ENCODE assay signal across 15 cellular contexts in the genomic region with DNA sequence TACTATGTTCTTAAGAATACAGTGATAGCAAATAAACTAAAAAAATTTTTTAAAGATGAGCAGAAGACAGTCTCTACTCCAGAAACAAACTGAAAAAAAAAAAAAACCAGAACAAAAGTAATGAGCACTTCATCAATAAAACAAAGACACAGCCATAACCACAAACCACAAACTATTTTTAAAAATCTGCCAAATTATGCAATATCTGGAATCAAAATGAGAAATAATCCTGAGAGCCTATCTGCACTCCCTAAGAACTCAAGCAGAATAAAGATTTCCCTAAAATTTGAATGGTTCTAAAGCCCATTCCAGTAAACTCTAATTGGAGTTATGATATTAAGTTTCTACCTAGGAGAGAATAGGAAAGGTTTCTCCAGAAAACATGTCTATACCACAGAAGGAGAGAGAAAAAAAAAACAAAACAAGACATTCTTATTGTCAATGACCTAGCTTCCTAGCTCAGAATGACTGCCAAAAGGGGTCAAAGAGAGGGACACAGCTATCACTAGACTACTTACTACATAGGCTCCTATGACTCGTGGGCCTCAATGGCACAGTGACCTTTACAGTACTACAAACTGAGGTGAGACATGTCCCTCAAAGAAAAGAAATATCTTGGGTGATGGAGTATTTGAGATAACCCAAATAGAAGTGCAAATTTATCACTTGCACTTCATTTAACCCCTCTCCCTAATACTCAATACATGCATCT.
DNase-seq lines count a peak whose midpoint lies in the region; ATAC-seq, FAIRE-seq and TF ChIP-seq lines count a peak whose summit lies in the region.
"Had no signal": no experiment of that assay in that cellular context is flagged by ENCODE, and none has a peak within 500 bp of the region (broad histone marks: within the 10 kb centered on the region; RNA-seq: fewer than 3 reads in every experiment).

No MANE protein-coding gene starts in this region.

- H3K4me3 Mint-ChIP-seq in activated naive CD8-positive, alpha-beta T cell: peak overlapping the region; percentile 17
- H3K4me3 Mint-ChIP-seq: CD8-positive, alpha-beta T cell; neural progenitor cell had no signal

- H3K27me3 Mint-ChIP-seq in activated naive CD8-positive, alpha-beta T cell: no peaks in the 10 kb centered on the region
- H3K27me3 Mint-ChIP-seq: effector memory CD8-positive, alpha-beta T cell had no signal

- TF ChIP-seq CTCF in IMR-90 (conservative IDR thresholded peaks at IDR 0.05; ENCODE audit: low read depth, low read length): no peak

- in situ Hi-C loops in IMR-90 (cut with MboI; ENCODE audit: low sequenced_read_pairs): no loop called here

- no peak overlapping the region for H2AFZ ChIP-seq in IMR-90 (replicated peaks; ENCODE audit: low read length, poor library complexity)
- H2AFZ ChIP-seq: neural progenitor cell had no signal

- no CpG with 5 or more reads among the region's 1 CpG for WGBS in IMR-90 (ENCODE audit: extremely low coverage in 2 of 2, insufficient read length in 1 of 2), 2 experiments

- no peak overlapping the region for H2AK5ac ChIP-seq in IMR-90 (ENCODE audit: low read depth, low read length)

- H2AK9ac ChIP-seq in IMR-90 (replicated peaks; ENCODE audit: low read depth, low read length, poor library complexity): no peak overlapping the region

- no peak overlapping the region for H4K8ac ChIP-seq in IMR-90 (ENCODE audit: low read depth in 2 of 2, low read length in 2 of 2)

- TF ChIP-seq RAD21 in IMR-90 (IDR thresholded peaks at IDR 0.05; ENCODE audit: low read length): no peak

- peaks cover 39% of the 10 kb centered on the region for H3K4me1 Mint-ChIP-seq in activated naive CD8-positive, alpha-beta T cell (ENCODE audit: low read depth)
- H3K4me1 Mint-ChIP-seq: neural progenitor cell had no signal

- H3K18ac ChIP-seq in IMR-90 (ENCODE audit: low read depth, low read length): no peak overlapping the region

- H3K4ac ChIP-seq in IMR-90 (ENCODE audit: low read depth, low read length): no peak overlapping the region

- H3K4me3 ChIP-seq in BLaER1 treated with 17β-estradiol and CSF1 and Interleukin-3, amounts not matched to agents 10 nM and 100 nM: no peak overlapping the region
- H3K4me3 ChIP-seq in IMR-90 (ENCODE audit: insufficient read depth, low read depth, low read length): no peak overlapping the region
- H3K4me3 ChIP-seq: neural progenitor cell, Peyer's patch, thoracic aorta had no signal

- no peak overlapping the region for H4K91ac ChIP-seq in IMR-90 (ENCODE audit: insufficient read depth, low read depth, low read length)

- peaks cover 8 to 17% (median 13%) of the 10 kb centered on the region in 10 experiments; a peak in 19 of 20 replicates for H3K4me1 ChIP-seq in BLaER1 treated with 17β-estradiol and CSF1 and Interleukin-3, amounts not matched to agents 10 nM and 100 nM
- H3K4me1 ChIP-seq in IMR-90 (ENCODE audit: control insufficient read depth, insufficient read depth, low read length): peaks cover 1% of the 10 kb centered on the region; the same call in 1 of the 2 replicates
- H3K4me1 ChIP-seq: neural progenitor cell, Peyer's patch had no signal

- no peak overlapping the region for H3K9ac ChIP-seq in BLaER1 treated with 17β-estradiol and CSF1 and Interleukin-3, amounts not matched to agents 10 nM and 100 nM
- no peak overlapping the region for H3K9ac ChIP-seq in IMR-90 (ENCODE audit: low read depth, low read length)
- H3K9ac ChIP-seq: neural progenitor cell had no signal

- peaks cover 0 to 10% of the 10 kb centered on the region in 2 experiments; a peak in 2 of 4 replicates for H3K79me1 ChIP-seq in IMR-90 (ENCODE audit: low read depth in 1 of 2, low read length in 2 of 2)

- H3K9me3 ChIP-seq in BLaER1 treated with 17β-estradiol and CSF1 and Interleukin-3, amounts not matched to agents 10 nM and 100 nM (replicated peaks in 1 of 11): peaks cover 55 to 71% (median 62%) of the 10 kb centered on the region in 11 experiments
- peaks cover 15% of the 10 kb centered on the region for H3K9me3 ChIP-seq in IMR-90 (ENCODE audit: control insufficient read depth, insufficient read depth, low read length)

- ATAC-seq in IMR-90 (ENCODE audit: low read depth): no peak
- ATAC-seq: CD8-positive, alpha-beta T cell; effector memory CD8-positive, alpha-beta T cell had no signal

- H3K27ac Mint-ChIP-seq in activated naive CD8-positive, alpha-beta T cell: peak overlapping the region; percentile 72
- H3K27ac Mint-ChIP-seq: CD8-positive, alpha-beta T cell; neural progenitor cell had no signal

- peaks cover 18 to 35% (median 27%) of the 10 kb centered on the region in 11 experiments for H3K36me3 ChIP-seq in BLaER1 treated with 17β-estradiol and CSF1 and Interleukin-3, amounts not matched to agents 10 nM and 100 nM
- H3K36me3 ChIP-seq in IMR-90 (ENCODE audit: control insufficient read depth, insufficient read depth, low read length): no peaks in the 10 kb centered on the region
- H3K36me3 ChIP-seq: Peyer's patch, thoracic aorta had no signal

- H2BK120ac ChIP-seq in IMR-90 (ENCODE audit: low read depth, low read length): no peak overlapping the region

- no peak for TF ChIP-seq POLR2A in IMR-90 (IDR thresholded peaks at IDR 0.05; ENCODE audit: low read depth, low read length)

- H2BK5ac ChIP-seq in IMR-90 (ENCODE audit: low read depth, low read length, poor library complexity, severe bottlenecking): no peak overlapping the region

- no peak overlapping the region for H3K56ac ChIP-seq in IMR-90 (ENCODE audit: extremely low read depth, insufficient read depth, low read length)

- H3K27me3 ChIP-seq in BLaER1 treated with 17β-estradiol and CSF1 and Interleukin-3, amounts not matched to agents 10 nM and 100 nM: no peaks in the 10 kb centered on the region
- H3K27me3 ChIP-seq in IMR-90 (ENCODE audit: control insufficient read depth, insufficient read depth, low read length): no peaks in the 10 kb centered on the region
- H3K27me3 ChIP-seq: neural progenitor cell, Peyer's patch had no signal

- POLR2A ChIA-PET in IMR-90 (lab: Charles Lee; ENCODE audit: unreplicated experiment): no interaction called here

- no peak overlapping the region for H2BK20ac ChIP-seq in IMR-90 (ENCODE audit: low read depth, low read length)

- DNase-seq in IMR-90 (peak; percentile 34), frontal cortex (ENCODE audit: low spot score in 2 of 2) (no peak), NCI-H2227 treated with DMSO at 0.1 percent for 48 hours (lab: John Stamatoyannopoulos, UW) (no peak), NCI-H2171 treated with DMSO at 0.1 percent for 48 hours (lab: John Stamatoyannopoulos, UW) (no peak), hippocampal formation (lab: John Stamatoyannopoulos, UW) (no peak), NCI-H187 treated with DMSO at 0.1 percent for 48 hours (lab: John Stamatoyannopoulos, UW) (no peak)
- DNase-seq: amniotic stem cell; CD8-positive, alpha-beta T cell; effector memory CD8-positive, alpha-beta T cell; Peyer's patch; T-helper 9 cell had no signal

- peak overlapping the region in 5 of 11 experiments; percentile 3 to 42 (median 24); a peak in 4 of 22 replicates for H3K27ac ChIP-seq in BLaER1 treated with 17β-estradiol and CSF1 and Interleukin-3, amounts not matched to agents 10 nM and 100 nM
- no peak overlapping the region for H3K27ac ChIP-seq in IMR-90 (ENCODE audit: insufficient read depth, low read length)
- H3K27ac ChIP-seq: neural progenitor cell, Peyer's patch, thoracic aorta had no signal

- dilution Hi-C loops in IMR-90 (cut with HindIII; ENCODE audit: low sequenced_read_pairs, unreplicated experiment): no loop called here

- CTCF ChIA-PET in IMR-90 (lab: Yijun Ruan, JAX): no interaction called here

- H3K14ac ChIP-seq in IMR-90 (replicated peaks; ENCODE audit: low read depth, low read length): no peak overlapping the region

- no peaks in the 10 kb centered on the region for H3K9me1 ChIP-seq in IMR-90 (ENCODE audit: insufficient read depth, low read length)

- no peaks in the 10 kb centered on the region for H4K20me1 ChIP-seq in BLaER1 treated with 17β-estradiol and CSF1 and Interleukin-3, amounts not matched to agents 10 nM and 100 nM
- no peaks in the 10 kb centered on the region for H4K20me1 ChIP-seq in IMR-90 (ENCODE audit: insufficient read depth, low read length)

- peak; percentile 13 for FAIRE-seq in frontal cortex (lab: Jason Lieb, UNC)

- intact Hi-C loops in IMR-90 (cut with micrococcal nuclease): no loop called here

- BruUV-seq in IMR-90 (replicated peaks; lab: Mats Ljungman, UMichigan): no TSS peak

- peaks cover 30% of the 10 kb centered on the region for H3K36me3 Mint-ChIP-seq in activated naive CD8-positive, alpha-beta T cell

- peak overlapping the region; percentile 2 to 75 (median 53); a peak in 16 of 22 replicates for H3K4me2 ChIP-seq in BLaER1 treated with 17β-estradiol and CSF1 and Interleukin-3, amounts not matched to agents 10 nM and 100 nM
- no peak overlapping the region for H3K4me2 ChIP-seq in IMR-90 (ENCODE audit: low read depth, low read length)
- H3K4me2 ChIP-seq: neural progenitor cell had no signal

- no peak overlapping the region for H2BK15ac ChIP-seq in IMR-90 (ENCODE audit: low read depth, low read length)

- H4K5ac ChIP-seq in IMR-90 (ENCODE audit: low read depth, low read length): no peak overlapping the region

- H3K23ac ChIP-seq in IMR-90 (ENCODE audit: low read depth, low read length): no peak overlapping the region

- H3K9me3 Mint-ChIP-seq in activated naive CD8-positive, alpha-beta T cell (ENCODE audit: low read depth): peaks cover 28% of the 10 kb centered on the region

TF ChIP-seq in IMR-90, 13 proteins besides CTCF, POLR2A, EP300 and RAD21:
- TF ChIP-seq RCOR1 (IDR thresholded peaks at IDR 0.05; ENCODE audit: insufficient replicate concordance, low read length) (no peak), CEBPB (IDR thresholded peaks at IDR 0.05; ENCODE audit: low read depth, low read length) (peak; percentile 64)
